7 cellular contexts compared by ENCODE assay signal in genomic region chr18:3062798-3063563, GRCh38. TPM values are rescaled to one million over a fixed set of nuclear protein-coding genes. Genes with fewer than 3 reads are reported as not detected.
DNase-seq lines count a peak whose midpoint lies in the region; ATAC-seq, FAIRE-seq and TF ChIP-seq lines count a peak whose summit lies in the region.

No MANE protein-coding gene starts in this region.

- no peaks in the 10 kb centered on the region for H3K4me1 Mint-ChIP-seq in astrocyte (ENCODE audit: low read depth, unreplicated experiment)

- no peaks in the 10 kb centered on the region for H4K20me1 ChIP-seq in astrocyte (ENCODE audit: insufficient read depth, low read length)

- H3K4me3 Mint-ChIP-seq in astrocyte (ENCODE audit: unreplicated experiment) = no peak overlapping the region

- no peaks in the 10 kb centered on the region for H3K27me3 ChIP-seq in astrocyte (ENCODE audit: insufficient read depth, low read length)

- H3K36me3 Mint-ChIP-seq in astrocyte (ENCODE audit: low read depth, unreplicated experiment) = no peaks in the 10 kb centered on the region

- DNase-seq in KBM-7 (peak; percentile 62), T-helper 2 cell (peak; percentile 27 to 83 (median 49)), astrocyte (ENCODE audit: low read depth) (no peak), iPS-NIHi7 (ENCODE audit: extremely low spot score) (peak; percentile 72)
- peak; percentile 84 for DNase-seq in stimulated activated CD4-positive, alpha-beta T cell treated with anti-CD3 and anti-CD28 coated beads, Interleukin-15, amount 100 ng/mL, for 24 hours

- no peak for FAIRE-seq in astrocyte (lab: Jason Lieb, UNC)

- no peaks in the 10 kb centered on the region for H3K9me3 Mint-ChIP-seq in astrocyte (ENCODE audit: unreplicated experiment)

- no peaks in the 10 kb centered on the region for H3K36me3 ChIP-seq in astrocyte (ENCODE audit: insufficient read depth, low read length)

- ATAC-seq in HG03457 (IDR thresholded peaks at IDR 0.05; ENCODE audit: unreplicated experiment) = no peak

- H3K9ac ChIP-seq in astrocyte (ENCODE audit: low read length) = no peak overlapping the region

- in situ Hi-C loops in KBM-7 (cut with MboI; ENCODE audit: low pct_unique_long_range_greater_than_20kb, low sequenced_read_pairs) = no loop called here

- H3K27ac Mint-ChIP-seq in astrocyte (ENCODE audit: unreplicated experiment) = no peak overlapping the region

- no peak overlapping the region for H2AFZ ChIP-seq in astrocyte (ENCODE audit: low read depth, low read length)

- no peaks in the 10 kb centered on the region for H3K79me2 ChIP-seq in astrocyte (ENCODE audit: insufficient read depth, low read length)

- H3K4me2 ChIP-seq in astrocyte (ENCODE audit: low read length) = peak overlapping the region; percentile 34

- no peak overlapping the region for H3K4me3 ChIP-seq in astrocyte (ENCODE audit: insufficient read depth, low read depth, low read length)

- H3K9me3 ChIP-seq in astrocyte (ENCODE audit: insufficient read depth, low read depth, low read length) = no peaks in the 10 kb centered on the region

- no peaks in the 10 kb centered on the region for H3K4me1 ChIP-seq in astrocyte (ENCODE audit: insufficient read depth, low read length)

- no peak overlapping the region for H3K27ac ChIP-seq in astrocyte (ENCODE audit: low read depth, low read length)

- peak; percentile 88 for TF ChIP-seq CTCF in GM12874 (IDR thresholded peaks at IDR 0.05; ENCODE audit: insufficient read depth, low read depth, low read length)
- TF ChIP-seq CTCF in astrocyte (IDR thresholded peaks at IDR 0.05; ENCODE audit: insufficient read depth, low read depth, low read length) = peak; percentile 48

- H3K27me3 Mint-ChIP-seq in astrocyte (ENCODE audit: low read depth, unreplicated experiment) = peaks cover 5% of the 10 kb centered on the region

RNA-seq across cellular contexts. Expression of gene LPIN2, which starts 50.0 kb away (rescaled TPM):
- 14.6 and 16.5 TPM in 2 replicates for total RNA-seq in astrocyte
